ENCODE assay signal across 12 cellular contexts in genomic region chr3:59935025-59935424, GRCh38.
DNase-seq lines count a peak whose midpoint lies in the region; ATAC-seq and TF ChIP-seq lines count a peak whose summit lies in the region.
"Had no signal": no experiment of that assay in that cellular context is flagged by ENCODE, and none has a peak within 500 bp of the region (broad histone marks: within the 10 kb centered on the region; RNA-seq: fewer than 3 reads in every experiment).

No MANE protein-coding gene starts in this region.

- no peak for DNase-seq in natural killer cell treated with Interleukin-12 subunit alpha and Interleukin-12 subunit beta and Interleukin-15 and Interleukin-18, amount 100 ng/mL, for 72 hours (ENCODE audit: low spot score)
- DNase-seq in natural killer cell (no peak), putamen (ENCODE audit: low spot score) (no peak), T-helper 17 cell (no peak), adrenal gland (no peak)
- peak; percentile 9 to 23 for DNase-seq in stimulated activated naive CD8-positive, alpha-beta T cell treated with anti-CD3 and anti-CD28 coated beads, Interleukin-15, amount 100 ng/mL, for 72 hours
- DNase-seq: activated CD8-positive, alpha-beta memory T cell treated with anti-CD3 and anti-CD28 coated beads, Interleukin-2, amount 50 U/mL, for 48 hours; SHP77 treated with DMSO at 0.1 percent for 48 hours had no signal

- WGBS in adrenal gland, 4 donors: 38 to 87% (median 65%) methylated on average over 1 of the region's 1 CpG

- TF ChIP-seq POLR2A in adrenal gland (IDR thresholded peaks at IDR 0.05): no peak

- no peaks in the 10 kb centered on the region for H3K4me1 ChIP-seq in adrenal gland (replicated peaks in 1 of 2)

- no peaks in the 10 kb centered on the region for H3K9me3 ChIP-seq in T-helper 17 cell (ENCODE audit: control insufficient read depth, low read length, poor library complexity, severe bottlenecking)
- no peaks in the 10 kb centered on the region for H3K9me3 ChIP-seq in adrenal gland (replicated peaks in 1 of 3)

- no peaks in the 10 kb centered on the region for H3K27me3 ChIP-seq in adrenal gland

- peak overlapping the region; percentile 19 for H3K4me3 Mint-ChIP-seq in natural killer cell treated with Interleukin-12 subunit alpha and Interleukin-12 subunit beta and Interleukin-15 and Interleukin-18, amount 100 ng/mL, for 72 hours
- H3K4me3 Mint-ChIP-seq in natural killer cell (no peak overlapping the region), T-helper 17 cell (no peak overlapping the region)
- H3K4me3 Mint-ChIP-seq in stimulated activated naive CD8-positive, alpha-beta T cell treated with anti-CD3 and anti-CD28 coated beads, Interleukin-15, amount 100 ng/mL, for 72 hours: peak overlapping the region; percentile 7 to 40
- H3K4me3 Mint-ChIP-seq: dendritic cell treated with granulocyte-macrophage colony-stimulating factor and Interleukin-4, amounts not matched to agents 40 ng/mL and 50 ng/mL, for 4 days had no signal

- no peak overlapping the region for H3K27ac ChIP-seq in adrenal gland

- ATAC-seq in natural killer cell treated with Interleukin-12 subunit alpha and Interleukin-12 subunit beta and Interleukin-15 and Interleukin-18, amount 100 ng/mL, for 72 hours: peak; percentile 61 to 86
- ATAC-seq in natural killer cell: no peak
- ATAC-seq in GM21723 (IDR thresholded peaks at IDR 0.05; ENCODE audit: unreplicated experiment): peak; percentile 99
- ATAC-seq in HG03354 (IDR thresholded peaks at IDR 0.05; ENCODE audit: poor library complexity, severe bottlenecking, unreplicated experiment): peak; percentile 92
- ATAC-seq in stimulated activated naive CD8-positive, alpha-beta T cell treated with anti-CD3 and anti-CD28 coated beads, Interleukin-15, amount 100 ng/mL, for 72 hours: peak; percentile 99
- no peak for ATAC-seq in T-helper 17 cell
- ATAC-seq: HepG2 had no signal

- no peak overlapping the region for H3K27ac Mint-ChIP-seq in natural killer cell treated with Interleukin-12 subunit alpha and Interleukin-12 subunit beta and Interleukin-15 and Interleukin-18, amount 100 ng/mL, for 72 hours
- H3K27ac Mint-ChIP-seq in natural killer cell (no peak overlapping the region), T-helper 17 cell (no peak overlapping the region)
- H3K27ac Mint-ChIP-seq in stimulated activated naive CD8-positive, alpha-beta T cell treated with anti-CD3 and anti-CD28 coated beads, Interleukin-15, amount 100 ng/mL, for 72 hours: peak overlapping the region; percentile 8 to 59
- H3K27ac Mint-ChIP-seq: dendritic cell treated with granulocyte-macrophage colony-stimulating factor and Interleukin-4, amounts not matched to agents 40 ng/mL and 50 ng/mL, for 4 days had no signal

- H3K36me3 ChIP-seq in adrenal gland (replicated peaks in 1 of 2): no peaks in the 10 kb centered on the region

- H3K4me1 Mint-ChIP-seq in natural killer cell treated with Interleukin-12 subunit alpha and Interleukin-12 subunit beta and Interleukin-15 and Interleukin-18, amount 100 ng/mL, for 72 hours (ENCODE audit: low read depth in 2 of 2): peaks cover 0 to 10% of the 10 kb centered on the region in 2 donors
- peaks cover 4 to 23% of the 10 kb centered on the region in 2 donors for H3K4me1 Mint-ChIP-seq in natural killer cell
- peaks cover 52% of the 10 kb centered on the region for H3K4me1 Mint-ChIP-seq in stimulated activated naive CD8-positive, alpha-beta T cell treated with anti-CD3 and anti-CD28 coated beads, Interleukin-15, amount 100 ng/mL, for 72 hours
- peaks cover 5% of the 10 kb centered on the region for H3K4me1 Mint-ChIP-seq in T-helper 17 cell

- H3K9me3 Mint-ChIP-seq in natural killer cell treated with Interleukin-12 subunit alpha and Interleukin-12 subunit beta and Interleukin-15 and Interleukin-18, amount 100 ng/mL, for 72 hours: peaks cover 4% of the 10 kb centered on the region
- H3K9me3 Mint-ChIP-seq in natural killer cell: no peaks in the 10 kb centered on the region
- H3K9me3 Mint-ChIP-seq in stimulated activated naive CD8-positive, alpha-beta T cell treated with anti-CD3 and anti-CD28 coated beads, Interleukin-15, amount 100 ng/mL, for 72 hours: peaks cover 6 to 7% of the 10 kb centered on the region in 2 donors
- H3K9me3 Mint-ChIP-seq: dendritic cell treated with granulocyte-macrophage colony-stimulating factor and Interleukin-4, amounts not matched to agents 40 ng/mL and 50 ng/mL, for 4 days had no signal

- H3K4me3 ChIP-seq in adrenal gland: no peak overlapping the region

- no peaks in the 10 kb centered on the region for H3K36me3 Mint-ChIP-seq in natural killer cell treated with Interleukin-12 subunit alpha and Interleukin-12 subunit beta and Interleukin-15 and Interleukin-18, amount 100 ng/mL, for 72 hours
- H3K36me3 Mint-ChIP-seq in natural killer cell (no peaks in the 10 kb centered on the region), T-helper 17 cell (ENCODE audit: low read depth) (no peaks in the 10 kb centered on the region)

- TF ChIP-seq CTCF in natural killer cell (IDR thresholded peaks at IDR 0.05) (no peak), adrenal gland (IDR thresholded peaks at IDR 0.05) (no peak)

- no peaks in the 10 kb centered on the region for H3K27me3 Mint-ChIP-seq in natural killer cell treated with Interleukin-12 subunit alpha and Interleukin-12 subunit beta and Interleukin-15 and Interleukin-18, amount 100 ng/mL, for 72 hours
- no peaks in the 10 kb centered on the region for H3K27me3 Mint-ChIP-seq in natural killer cell (ENCODE audit: low read depth in 2 of 2)
- no peaks in the 10 kb centered on the region for H3K27me3 Mint-ChIP-seq in stimulated activated naive CD8-positive, alpha-beta T cell treated with anti-CD3 and anti-CD28 coated beads, Interleukin-15, amount 100 ng/mL, for 72 hours
- no peaks in the 10 kb centered on the region for H3K27me3 Mint-ChIP-seq in T-helper 17 cell
- H3K27me3 Mint-ChIP-seq: dendritic cell treated with granulocyte-macrophage colony-stimulating factor and Interleukin-4, amounts not matched to agents 40 ng/mL and 50 ng/mL, for 4 days had no signal

- intact Hi-C loops in natural killer cell (cut with micrococcal nuclease): no loop called here
- intact Hi-C loops in adrenal gland (cut with DNase I): no loop called here

Comparison
In these comparisons a context has a peak if more than half of its experiments do, and no peak if none do; other contexts are left out.
1. ATAC-seq: peak in natural killer cell treated with Interleukin-12 subunit alpha and Interleukin-12 subunit beta and Interleukin-15 and Interleukin-18, amount 100 ng/mL, for 72 hours (2 of 2), GM21723 (single experiment), HG03354 (single experiment) and stimulated activated naive CD8-positive, alpha-beta T cell treated with anti-CD3 and anti-CD28 coated beads, Interleukin-15, amount 100 ng/mL, for 72 hours (single experiment); none in natural killer cell (0 of 3) and T-helper 17 cell (single experiment).
2. H3K4me3 Mint-ChIP-seq: peak in natural killer cell treated with Interleukin-12 subunit alpha and Interleukin-12 subunit beta and Interleukin-15 and Interleukin-18, amount 100 ng/mL, for 72 hours (single experiment) and stimulated activated naive CD8-positive, alpha-beta T cell treated with anti-CD3 and anti-CD28 coated beads, Interleukin-15, amount 100 ng/mL, for 72 hours (2 of 2); none in natural killer cell (single experiment) and T-helper 17 cell (single experiment).
3. DNase-seq: peak in stimulated activated naive CD8-positive, alpha-beta T cell treated with anti-CD3 and anti-CD28 coated beads, Interleukin-15, amount 100 ng/mL, for 72 hours (2 of 2); none in natural killer cell treated with Interleukin-12 subunit alpha and Interleukin-12 subunit beta and Interleukin-15 and Interleukin-18, amount 100 ng/mL, for 72 hours (single experiment), natural killer cell (single experiment), putamen (single experiment), T-helper 17 cell (0 of 3) and adrenal gland (0 of 7).
4. H3K27ac Mint-ChIP-seq: peak in stimulated activated naive CD8-positive, alpha-beta T cell treated with anti-CD3 and anti-CD28 coated beads, Interleukin-15, amount 100 ng/mL, for 72 hours (2 of 2); none in natural killer cell treated with Interleukin-12 subunit alpha and Interleukin-12 subunit beta and Interleukin-15 and Interleukin-18, amount 100 ng/mL, for 72 hours (0 of 2), natural killer cell (0 of 2) and T-helper 17 cell (single experiment).